12 cellular contexts compared by ENCODE assay signal in genomic region chr14:73777420-73777819, GRCh38.
DNase-seq lines count a peak whose midpoint lies in the region; ATAC-seq and TF ChIP-seq lines count a peak whose summit lies in the region.
"Had no signal": no experiment of that assay in that cellular context is flagged by ENCODE, and none has a peak within 500 bp of the region (broad histone marks: within the 10 kb centered on the region; RNA-seq: fewer than 3 reads in every experiment).

No MANE protein-coding gene starts in this region.

- no peak overlapping the region for H3K4me2 ChIP-seq in PC-9

- no peaks in the 10 kb centered on the region for H3K36me3 ChIP-seq in BE2C
- no peaks in the 10 kb centered on the region for H3K36me3 ChIP-seq in PC-9 (ENCODE audit: low read depth)

- H3K27me3 ChIP-seq in BE2C (no peaks in the 10 kb centered on the region), PC-9 (ENCODE audit: insufficient read depth, low read depth) (no peaks in the 10 kb centered on the region)

- H2AFZ ChIP-seq in PC-9 = no peak overlapping the region

- TF ChIP-seq CTCF in BE2C (IDR thresholded peaks at IDR 0.05; ENCODE audit: low read depth, low read length) = peak; percentile 23; the same call in 1 of the 2 replicates
- TF ChIP-seq CTCF in PC-9 (conservative IDR thresholded peaks at IDR 0.05) = 0 out of 2 replicates have a peak, but pooled peaks have one; percentile 15

- DNase-seq in BE2C = no peak
- DNase-seq in DMS153 treated with DMSO at 0.1 percent for 48 hours (lab: John Stamatoyannopoulos, UW; ENCODE audit: unreplicated experiment) = peak; percentile 29
- DNase-seq in PC-9 = no peak
- peak; percentile 29 for DNase-seq in kidney tubule cell (ENCODE audit: low spot score)
- no peak for DNase-seq in amniotic stem cell (lab: John Stamatoyannopoulos, UW)
- DNase-seq in anterior cingulate cortex (lab: John Stamatoyannopoulos, UW) = no peak
- no peak for DNase-seq in middle frontal gyrus (ENCODE audit: extremely low spot score, low spot score)
- DNase-seq: activated CD4-positive, alpha-beta T cell treated with anti-CD3 and anti-CD28 coated beads, Interleukin-2, amount 50 U/mL, for 4 hours; cerebellar nuclear complex; head of caudate nucleus; PC-3 had no signal

- no peaks in the 10 kb centered on the region; the same call in 1 of the 2 replicates for H3F3A ChIP-seq in PC-9 (ENCODE audit: insufficient read depth, low read depth)

- BruUV-seq in PC-9 (replicated peaks; lab: Mats Ljungman, UMichigan) = no TSS peak

- H3K4me3 ChIP-seq in BE2C (ENCODE audit: low read depth, low read length) (no peak overlapping the region), PC-9 (no peak overlapping the region)

- POLR2A ChIA-PET in PC-9 (lab: Charles Lee; ENCODE audit: unreplicated experiment) = interaction anchor here (0.8 kb wide), 1 partner anchor 24 kb away, joined by 7 read pairs; no protein-coding TSS in a partner anchor

- H3K4me1 ChIP-seq in BE2C = no peaks in the 10 kb centered on the region
- no peaks in the 10 kb centered on the region for H3K4me1 ChIP-seq in PC-9 (replicated peaks; ENCODE audit: insufficient read depth)

- CTCF ChIA-PET in PC-9 (lab: Charles Lee) = interaction anchor here (0.9 to 1.5 kb wide), 3 partner anchors 9 to 49 kb away, joined by 3 to 6 read pairs (median 5); no protein-coding TSS in a partner anchor

- ATAC-seq in GM19397 (IDR thresholded peaks at IDR 0.05; ENCODE audit: unreplicated experiment) = no peak
- ATAC-seq: PC-3 had no signal

- H3K27ac ChIP-seq in PC-9 = no peak overlapping the region

- peaks cover 81% of the 10 kb centered on the region for H3K79me2 ChIP-seq in PC-9 (ENCODE audit: low read depth)

- intact Hi-C loops in PC-9 (cut with micrococcal nuclease; ENCODE audit: unreplicated experiment) = no loop called here

- H3K9me2 ChIP-seq in PC-9 (ENCODE audit: insufficient read depth) = no peaks in the 10 kb centered on the region

- H4K20me1 ChIP-seq in PC-9 (ENCODE audit: insufficient read depth) = peaks cover 9% of the 10 kb centered on the region

- no peaks in the 10 kb centered on the region for H3K9me3 ChIP-seq in BE2C
- no peaks in the 10 kb centered on the region for H3K9me3 ChIP-seq in PC-9 (ENCODE audit: insufficient read depth, low read depth)

Comparison
In these comparisons a context has a peak if more than half of its experiments do, and no peak if none do; other contexts are left out.
1. DNase-seq: peak in DMS153 treated with DMSO at 0.1 percent for 48 hours (single experiment) and kidney tubule cell (single experiment); none in BE2C (single experiment), PC-9 (0 of 2), amniotic stem cell (single experiment), anterior cingulate cortex (0 of 58) and middle frontal gyrus (single experiment).